8 cellular contexts compared by ENCODE assay signal in the genomic region with DNA sequence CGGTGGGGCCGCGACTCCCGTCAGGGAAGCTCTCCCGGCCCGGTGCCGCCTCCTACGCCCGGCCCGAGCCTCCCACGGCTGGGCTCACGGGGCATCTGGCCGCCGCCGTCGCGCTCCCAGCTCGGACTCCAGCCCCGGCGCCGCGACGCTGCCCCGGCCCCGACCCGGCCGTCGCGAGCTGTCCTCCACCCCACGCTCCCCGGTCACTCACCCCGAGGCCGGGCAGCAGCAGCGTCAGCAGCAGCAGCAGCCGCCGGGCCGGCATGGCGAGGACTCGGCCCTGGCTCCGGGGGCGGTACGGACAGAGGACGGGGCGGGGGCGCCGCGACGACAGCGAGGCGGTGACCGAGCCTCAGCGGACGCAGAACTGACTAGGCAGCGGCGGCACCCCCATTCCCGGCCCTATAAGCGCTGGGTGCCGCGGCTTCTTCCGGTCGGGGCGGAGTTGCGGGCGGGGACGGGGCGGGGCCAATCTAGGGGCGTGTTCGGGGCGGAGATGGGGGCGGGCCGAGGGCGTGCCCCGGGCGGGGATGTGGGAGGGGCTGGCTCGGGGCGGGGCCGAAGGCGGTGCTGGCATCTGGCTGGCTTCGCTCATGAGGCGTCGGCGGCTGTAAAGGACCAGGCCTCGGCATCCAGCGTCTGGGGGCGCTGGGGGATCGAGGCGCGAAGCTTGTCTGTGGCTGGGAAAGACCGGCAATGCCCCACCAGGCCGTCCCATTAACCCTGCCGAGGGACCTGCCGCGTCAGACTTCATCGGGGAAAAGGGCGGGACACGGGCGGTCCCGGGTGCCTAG. TPM values are rescaled to one million over a fixed set of nuclear protein-coding genes. Genes with fewer than 3 reads are reported as not detected.
DNase-seq lines count a peak whose midpoint lies in the region; ATAC-seq and TF ChIP-seq lines count a peak whose summit lies in the region.

A gene (minus strand): TSS at position 380 of the 794 bp plus-strand sequence. CDS start 115 bp downstream, at position 265.

- H3K4me1 ChIP-seq in heart right ventricle, result peaks cover 0 to 47% (median 32%) of the 10 kb centered on the region in 9 donors
- H3K4me1 ChIP-seq in upper lobe of left lung, result peaks cover 16 to 45% (median 35%) of the 10 kb centered on the region in 4 donors

- H3K9me3 ChIP-seq in heart right ventricle (no peaks in the 10 kb centered on the region), upper lobe of left lung (no peaks in the 10 kb centered on the region)

- H3K27me3 Mint-ChIP-seq in T-helper 1 cell treated with Interleukin-12 subunit alpha and Interleukin-12 subunit beta and Interleukin-4 antibody, amounts not matched to agents 30 μg/mL and 1 μg/mL, for 36 hours (ENCODE audit: low read depth), result no peaks in the 10 kb centered on the region
- H3K27me3 Mint-ChIP-seq in progenitor cell of endocrine pancreas, result peaks cover 13% of the 10 kb centered on the region

- peak in 3 of 4 donors; percentile 70 to 99 (median 93) for TF ChIP-seq POLR2A in upper lobe of left lung (IDR thresholded peaks at IDR 0.05)

- TF ChIP-seq EP300 in upper lobe of left lung (IDR thresholded peaks at IDR 0.05), result no peak

- 1% methylated on average over 71 to 98 of the region's 98 CpGs for WGBS in heart right ventricle, 2 donors
- WGBS in upper lobe of left lung, 2 donors, result 3% methylated on average over 6 to 20 of the region's 98 CpGs

- DNase-seq in GM13976 (ENCODE audit: low spot score) (peak; percentile 95), NCI-H1436 treated with DMSO at 0.1 percent for 48 hours (lab: John Stamatoyannopoulos, UW) (peak; percentile 80), amniotic epithelial cell (ENCODE audit: low read depth) (peak; percentile 86), heart right ventricle (peak; percentile 92 to 96), progenitor cell of endocrine pancreas (ENCODE audit: low spot score, unreplicated experiment) (peak; percentile 86), upper lobe of left lung (peak; percentile 95 to 98)

- in situ Hi-C loops in GM13976 (cut with MboI; ENCODE audit: low sequenced_read_pairs, unreplicated experiment), result loop anchor here (10.0 kb wide), 2 partner anchors 55 to 215 kb away; a partner anchor contains a TSS

- TF ChIP-seq CTCF in GM13976 (IDR thresholded peaks at IDR 0.05; ENCODE audit: borderline replicate concordance, control extremely low read depth, extremely low read depth, insufficient read depth, missing control alignments) (no peak), heart right ventricle (IDR thresholded peaks at IDR 0.05) (peak in 1 of 9 donors; percentile 17), progenitor cell of endocrine pancreas (IDR thresholded peaks at IDR 0.05; ENCODE audit: unreplicated experiment) (peak; percentile 7), upper lobe of left lung (IDR thresholded peaks at IDR 0.05) (peak in 2 of 6 experiments; percentile 20 to 44)

- intact Hi-C loops in heart right ventricle (cut with DNase I), result loop anchor here (2.0 to 10.0 kb wide), 11 partner anchors 55 to 228 kb away; a partner anchor contains a TSS

- H3K9me3 Mint-ChIP-seq in T-helper 1 cell treated with Interleukin-12 subunit alpha and Interleukin-12 subunit beta and Interleukin-4 antibody, amounts not matched to agents 30 μg/mL and 1 μg/mL, for 36 hours, result no peaks in the 10 kb centered on the region
- H3K9me3 Mint-ChIP-seq in progenitor cell of endocrine pancreas (ENCODE audit: low read depth), result no peaks in the 10 kb centered on the region

- peak within 1 kb of the TSS; percentile 98 for H3K27ac Mint-ChIP-seq in T-helper 1 cell treated with Interleukin-12 subunit alpha and Interleukin-12 subunit beta and Interleukin-4 antibody, amounts not matched to agents 30 μg/mL and 1 μg/mL, for 36 hours
- H3K27ac Mint-ChIP-seq in progenitor cell of endocrine pancreas, result peak within 1 kb of the TSS; percentile 90

- no peaks in the 10 kb centered on the region for H3K27me3 ChIP-seq in heart right ventricle
- H3K27me3 ChIP-seq in upper lobe of left lung, result no peaks in the 10 kb centered on the region

- H3K36me3 ChIP-seq in heart right ventricle, result no peaks in the 10 kb centered on the region
- H3K36me3 ChIP-seq in upper lobe of left lung, result no peaks in the 10 kb centered on the region

- peak; percentile 84 for ATAC-seq in HG02763 (IDR thresholded peaks at IDR 0.05; ENCODE audit: unreplicated experiment)
- ATAC-seq in heart right ventricle, result peak; percentile 96 to 99 (median 98)
- ATAC-seq in upper lobe of left lung (ENCODE audit: low FRiP score in 2 of 2), result peak; percentile 97 to 99

- H3K4me3 ChIP-seq in heart right ventricle (peak within 1 kb of the TSS; percentile 62 to 87 (median 80)), upper lobe of left lung (peak within 1 kb of the TSS; percentile 77 to 93 (median 84))

- peaks cover 37% of the 10 kb centered on the region for H3K36me3 Mint-ChIP-seq in T-helper 1 cell treated with Interleukin-12 subunit alpha and Interleukin-12 subunit beta and Interleukin-4 antibody, amounts not matched to agents 30 μg/mL and 1 μg/mL, for 36 hours (ENCODE audit: low read depth)
- no peaks in the 10 kb centered on the region for H3K36me3 Mint-ChIP-seq in progenitor cell of endocrine pancreas (ENCODE audit: insufficient read depth)

- peak within 1 kb of the TSS; percentile 99 for H3K4me3 Mint-ChIP-seq in T-helper 1 cell treated with Interleukin-12 subunit alpha and Interleukin-12 subunit beta and Interleukin-4 antibody, amounts not matched to agents 30 μg/mL and 1 μg/mL, for 36 hours
- peak within 1 kb of the TSS; percentile 82 for H3K4me3 Mint-ChIP-seq in progenitor cell of endocrine pancreas (ENCODE audit: low read depth)

- peaks cover 50% of the 10 kb centered on the region for H3K4me1 Mint-ChIP-seq in T-helper 1 cell treated with Interleukin-12 subunit alpha and Interleukin-12 subunit beta and Interleukin-4 antibody, amounts not matched to agents 30 μg/mL and 1 μg/mL, for 36 hours (ENCODE audit: low read depth)
- H3K4me1 Mint-ChIP-seq in progenitor cell of endocrine pancreas (ENCODE audit: low read depth), result peaks cover 26% of the 10 kb centered on the region

- H3K27ac ChIP-seq in heart right ventricle (peak within 1 kb of the TSS; percentile 82 to 98 (median 96)), upper lobe of left lung (peak within 1 kb of the TSS; percentile 96 to 100 (median 96))

RNA-seq across cellular contexts. Expression of the gene that starts here (rescaled TPM):
- total RNA-seq in heart right ventricle, result 10 to 100 TPM in 3 of 10 donors, 1 to 10 TPM in 7; 5.0 to 16.6 (median 7.6) TPM
- 1 to 10 TPM; 2.2 to 2.9 TPM for polyA plus RNA-seq in heart right ventricle
- total RNA-seq in progenitor cell of endocrine pancreas, result 39.4 and 43.1 TPM in 2 replicates
- total RNA-seq in upper lobe of left lung, result 10 to 100 TPM; 32.8 to 65.0 (median 41.9) TPM

Comparison
In these comparisons a context has a peak if more than half of its experiments do, and no peak if none do; other contexts are left out.
1. Peak in every context shown above with its lines: DNase-seq, ATAC-seq, H3K4me3 ChIP-seq and H3K27ac ChIP-seq.